14 cellular contexts compared by ENCODE assay signal in the genomic region with DNA sequence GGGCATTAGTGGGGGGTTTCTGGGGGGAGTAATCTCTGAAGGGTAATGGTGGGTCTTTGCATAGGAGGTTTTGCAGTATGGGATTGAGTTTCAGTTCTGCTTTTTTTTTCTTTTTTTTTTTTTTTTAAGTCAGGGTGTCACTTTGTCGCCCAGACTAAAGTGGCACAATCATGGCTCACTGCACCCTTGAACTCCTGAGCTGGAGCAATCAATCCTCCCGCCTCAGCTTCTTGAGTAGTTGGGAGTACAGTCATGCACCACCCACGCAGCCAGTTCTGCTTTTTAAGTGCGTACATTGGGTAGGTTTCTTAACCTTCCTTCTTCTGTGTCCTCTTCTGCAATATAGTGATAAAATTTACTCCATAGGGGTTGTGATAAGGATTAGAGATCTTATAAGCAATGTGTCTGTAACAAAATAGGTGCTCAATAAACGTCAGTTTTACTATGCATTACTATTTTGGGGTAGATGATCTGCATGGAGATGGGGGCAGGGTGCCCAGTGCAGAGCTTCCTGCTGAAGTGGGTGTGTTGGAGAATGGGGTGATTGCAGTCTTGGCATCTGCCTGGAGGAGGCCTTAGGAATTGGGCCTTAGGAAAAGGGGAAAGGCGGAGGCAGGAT. TPM values are rescaled to one million over a fixed set of nuclear protein-coding genes. Genes with fewer than 3 reads are reported as not detected.
DNase-seq lines count a peak whose midpoint lies in the region; ATAC-seq and TF ChIP-seq lines count a peak whose summit lies in the region.
"Had no signal": no experiment of that assay in that cellular context is flagged by ENCODE, and none has a peak within 500 bp of the region (broad histone marks: within the 10 kb centered on the region; RNA-seq: fewer than 3 reads in every experiment).

No MANE protein-coding gene starts in this region.

- TF ChIP-seq POLR2A in NB4 (IDR thresholded peaks at IDR 0.05; ENCODE audit: extremely low read depth, insufficient read length) = no peak

- peaks cover 41% of the 10 kb centered on the region for H3K27me3 Mint-ChIP-seq in activated CD4-positive, alpha-beta memory T cell treated with anti-CD3 and anti-CD28 coated beads for 36 hours
- peaks cover 49% of the 10 kb centered on the region for H3K27me3 Mint-ChIP-seq in activated CD4-positive, alpha-beta memory T cell treated with anti-CD3 and anti-CD28 coated beads, Interleukin-2, amount 10 ng/mL, durations not matched to agents 7 days and 5 days

- intact Hi-C loops in activated CD4-positive, alpha-beta memory T cell treated with anti-CD3 and anti-CD28 coated beads for 36 hours (cut with micrococcal nuclease) = no loop called here

- no peaks in the 10 kb centered on the region for H3K36me3 Mint-ChIP-seq in activated CD4-positive, alpha-beta memory T cell treated with anti-CD3 and anti-CD28 coated beads for 36 hours
- no peaks in the 10 kb centered on the region for H3K36me3 Mint-ChIP-seq in activated CD4-positive, alpha-beta memory T cell treated with anti-CD3 and anti-CD28 coated beads, Interleukin-2, amount 10 ng/mL, durations not matched to agents 7 days and 5 days (ENCODE audit: low read depth)

- no peak overlapping the region for H3K27ac Mint-ChIP-seq in activated CD4-positive, alpha-beta memory T cell treated with anti-CD3 and anti-CD28 coated beads for 36 hours
- H3K27ac Mint-ChIP-seq in activated CD4-positive, alpha-beta memory T cell treated with anti-CD3 and anti-CD28 coated beads, Interleukin-2, amount 10 ng/mL, durations not matched to agents 7 days and 5 days = no peak overlapping the region

- no peaks in the 10 kb centered on the region for H3K9me3 Mint-ChIP-seq in activated CD4-positive, alpha-beta memory T cell treated with anti-CD3 and anti-CD28 coated beads for 36 hours
- no peaks in the 10 kb centered on the region for H3K9me3 Mint-ChIP-seq in activated CD4-positive, alpha-beta memory T cell treated with anti-CD3 and anti-CD28 coated beads, Interleukin-2, amount 10 ng/mL, durations not matched to agents 7 days and 5 days

- H3K4me3 Mint-ChIP-seq in activated CD4-positive, alpha-beta memory T cell treated with anti-CD3 and anti-CD28 coated beads for 36 hours = no peak overlapping the region
- no peak overlapping the region for H3K4me3 Mint-ChIP-seq in activated CD4-positive, alpha-beta memory T cell treated with anti-CD3 and anti-CD28 coated beads, Interleukin-2, amount 10 ng/mL, durations not matched to agents 7 days and 5 days

- POLR2A ChIA-PET in activated CD4-positive, alpha-beta memory T cell treated with anti-CD3 and anti-CD28 coated beads for 36 hours (lab: Charles Lee) = no interaction called here
- POLR2A ChIA-PET in activated CD4-positive, alpha-beta memory T cell treated with anti-CD3 and anti-CD28 coated beads, Interleukin-2, amount 10 ng/mL, durations not matched to agents 7 days and 5 days (lab: Charles Lee) = interaction anchor here (1.3 kb wide), 1 partner anchor 11 kb away, joined by 3 read pairs; no protein-coding TSS in a partner anchor

- peak; percentile 45 for DNase-seq in activated CD4-positive, alpha-beta memory T cell treated with anti-CD3 and anti-CD28 coated beads for 36 hours
- DNase-seq in activated CD4-positive, alpha-beta memory T cell treated with anti-CD3 and anti-CD28 coated beads, Interleukin-2, amount 10 ng/mL, durations not matched to agents 7 days and 5 days = no peak
- DNase-seq in NB4 (ENCODE audit: low read depth) = peak; percentile 100
- peak in 44 of 61 donors; percentile 11 to 97 (median 58) for DNase-seq in caudate nucleus (lab: John Stamatoyannopoulos, UW)
- DNase-seq in stimulated activated CD4-positive, alpha-beta T cell treated with anti-CD3 and anti-CD28 coated beads, Interleukin-15, amount 100 ng/mL, for 48 hours (ENCODE audit: low read depth in 2 of 2) = peak; percentile 25 to 42
- no peak for DNase-seq in DMS53 (lab: John Stamatoyannopoulos, UW)
- DNase-seq in activated CD8-positive, alpha-beta memory T cell treated with anti-CD3 and anti-CD28 coated beads for 24 hours = no peak
- DNase-seq: NCI-H1092 treated with DMSO at 0.1 percent for 48 hours had no signal

- H3K4me1 Mint-ChIP-seq in activated CD4-positive, alpha-beta memory T cell treated with anti-CD3 and anti-CD28 coated beads for 36 hours (ENCODE audit: low read depth) = peaks cover 9% of the 10 kb centered on the region
- peaks cover 21% of the 10 kb centered on the region for H3K4me1 Mint-ChIP-seq in activated CD4-positive, alpha-beta memory T cell treated with anti-CD3 and anti-CD28 coated beads, Interleukin-2, amount 10 ng/mL, durations not matched to agents 7 days and 5 days

- ATAC-seq in GM18870 (IDR thresholded peaks at IDR 0.05; ENCODE audit: unreplicated experiment) = no peak
- ATAC-seq: Panc1 had no signal

- TF ChIP-seq CTCF in NB4 (IDR thresholded peaks at IDR 0.05; ENCODE audit: low read depth, low read length) = no peak

- peak overlapping the region; percentile 44 for H3K27ac ChIP-seq in caudate nucleus (ENCODE audit: low read depth, low read length)
- H3K27ac ChIP-seq: ascending aorta, epithelial cell of prostate, prostate gland had no signal

- H3K4me3 ChIP-seq in NB4 (ENCODE audit: low read depth, low read length) = no peak overlapping the region
- H3K4me3 ChIP-seq: ascending aorta, prostate gland had no signal

- CTCF ChIA-PET in activated CD4-positive, alpha-beta memory T cell treated with anti-CD3 and anti-CD28 coated beads for 36 hours (lab: Charles Lee) = interaction anchor here (1.1 to 16.0 kb wide), 8 partner anchors 8 to 81 kb away, joined by 3 to 559 read pairs (median 4); partner anchors contain the start of genes PDZD7 and SFXN3
- CTCF ChIA-PET in activated CD4-positive, alpha-beta memory T cell treated with anti-CD3 and anti-CD28 coated beads, Interleukin-2, amount 10 ng/mL, durations not matched to agents 7 days and 5 days (lab: Charles Lee) = interaction anchor here (0.6 to 1.3 kb wide), 7 partner anchors 9 to 57 kb away, joined by 3 to 4 read pairs (median 3); partner anchors contain the start of gene KAZALD1

RNA-seq across cellular contexts. Expression of gene KAZALD1, which starts 9.6 kb away (rescaled TPM):
- total RNA-seq in activated CD4-positive, alpha-beta memory T cell treated with anti-CD3 and anti-CD28 coated beads for 36 hours = 1 to 10 TPM in 1 of 2 experiments, under 1 TPM in 1; 0.58 to 1.3 TPM
- total RNA-seq in activated CD4-positive, alpha-beta memory T cell treated with anti-CD3 and anti-CD28 coated beads, Interleukin-2, amount 10 ng/mL, durations not matched to agents 7 days and 5 days = under 1 TPM; 0.35 to 0.53 TPM

RNA-seq across cellular contexts. Expression of gene SFXN3, which starts 40.3 kb away (rescaled TPM):
- total RNA-seq in activated CD4-positive, alpha-beta memory T cell treated with anti-CD3 and anti-CD28 coated beads for 36 hours = 10 to 100 TPM; 40.4 to 41.9 TPM
- total RNA-seq in activated CD4-positive, alpha-beta memory T cell treated with anti-CD3 and anti-CD28 coated beads, Interleukin-2, amount 10 ng/mL, durations not matched to agents 7 days and 5 days = 10 to 100 TPM; 91.4 to 95.0 TPM

RNA-seq across cellular contexts. Expression of gene PDZD7, which starts 40.4 kb away (rescaled TPM):
- total RNA-seq in activated CD4-positive, alpha-beta memory T cell treated with anti-CD3 and anti-CD28 coated beads for 36 hours = under 1 TPM; 0.31 to 0.93 TPM
- 1 to 10 TPM; 1.1 to 1.9 TPM for total RNA-seq in activated CD4-positive, alpha-beta memory T cell treated with anti-CD3 and anti-CD28 coated beads, Interleukin-2, amount 10 ng/mL, durations not matched to agents 7 days and 5 days

RNA-seq across cellular contexts. Expression of gene TLX1, which starts 59.7 kb away (rescaled TPM):
- total RNA-seq in activated CD4-positive, alpha-beta memory T cell treated with anti-CD3 and anti-CD28 coated beads for 36 hours = not detected
- total RNA-seq in activated CD4-positive, alpha-beta memory T cell treated with anti-CD3 and anti-CD28 coated beads, Interleukin-2, amount 10 ng/mL, durations not matched to agents 7 days and 5 days = not detected
- total RNA-seq: ascending aorta, H1 had no signal

Comparison
In these comparisons a context has a peak if more than half of its experiments do, and no peak if none do; other contexts are left out.
1. DNase-seq: peak in activated CD4-positive, alpha-beta memory T cell treated with anti-CD3 and anti-CD28 coated beads for 36 hours (single experiment), NB4 (single experiment), caudate nucleus (44 of 61) and stimulated activated CD4-positive, alpha-beta T cell treated with anti-CD3 and anti-CD28 coated beads, Interleukin-15, amount 100 ng/mL, for 48 hours (2 of 2); none in activated CD4-positive, alpha-beta memory T cell treated with anti-CD3 and anti-CD28 coated beads, Interleukin-2, amount 10 ng/mL, durations not matched to agents 7 days and 5 days (single experiment), DMS53 (single experiment) and activated CD8-positive, alpha-beta memory T cell treated with anti-CD3 and anti-CD28 coated beads for 24 hours (single experiment).